ENCODE assay signal across 17 cellular contexts in genomic region chr14:78327426-78328210, GRCh38.
DNase-seq lines count a peak whose midpoint lies in the region; ATAC-seq and TF ChIP-seq lines count a peak whose summit lies in the region.
"Had no signal": no experiment of that assay in that cellular context is flagged by ENCODE, and none has a peak within 500 bp of the region (broad histone marks: within the 10 kb centered on the region; RNA-seq: fewer than 3 reads in every experiment).

No MANE protein-coding gene starts in this region.

- H3K79me2 ChIP-seq in neural progenitor cell (ENCODE audit: low read depth) = no peaks in the 10 kb centered on the region

- H4K20me1 ChIP-seq in neural progenitor cell (ENCODE audit: low read depth) = no peaks in the 10 kb centered on the region

- H3F3A ChIP-seq in neural progenitor cell (ENCODE audit: low read depth) = no peaks in the 10 kb centered on the region

- H2BK12ac ChIP-seq in neuronal stem cell (ENCODE audit: low read length) = no peak overlapping the region

- no peak for TF ChIP-seq CTCF in foreskin keratinocyte (conservative IDR thresholded peaks at IDR 0.05)
- no peak for TF ChIP-seq CTCF in neural progenitor cell (IDR thresholded peaks at IDR 0.05)
- TF ChIP-seq CTCF in HFFc6 (IDR thresholded peaks at IDR 0.05) = no peak

- H3K36me3 ChIP-seq in neural progenitor cell (no peaks in the 10 kb centered on the region), neuronal stem cell (replicated peaks in 1 of 2; ENCODE audit: control insufficient read depth in 2 of 2, insufficient read depth in 2 of 2, low read length in 2 of 2) (no peaks in the 10 kb centered on the region)

- WGBS in neuronal stem cell (ENCODE audit: extremely low coverage in 2 of 2, insufficient read length in 2 of 2, insufficient replicate concordance in 1 of 2), 2 donors = no CpG with 5 or more reads among the region's 7 CpGs

- no peaks in the 10 kb centered on the region for H3K4me1 Mint-ChIP-seq in neural progenitor cell
- H3K4me1 Mint-ChIP-seq in HFFc6 (ENCODE audit: low read depth) = no peaks in the 10 kb centered on the region
- H3K4me1 Mint-ChIP-seq: T-cell had no signal

- H3K9me3 Mint-ChIP-seq in neural progenitor cell (no peaks in the 10 kb centered on the region), HFFc6 (peaks cover 44% of the 10 kb centered on the region)

- H3K4me1 ChIP-seq in foreskin keratinocyte (no peaks in the 10 kb centered on the region), neural progenitor cell (no peaks in the 10 kb centered on the region), neuronal stem cell (ENCODE audit: control insufficient read depth in 2 of 2, insufficient read depth in 1 of 2, low read depth in 1 of 2, low read length in 2 of 2) (no peaks in the 10 kb centered on the region)

- no peak overlapping the region for H3K27ac Mint-ChIP-seq in neural progenitor cell
- no peak overlapping the region for H3K27ac Mint-ChIP-seq in HFFc6
- H3K27ac Mint-ChIP-seq: T-cell had no signal

- no peaks in the 10 kb centered on the region for H3K36me3 Mint-ChIP-seq in neural progenitor cell
- H3K36me3 Mint-ChIP-seq in HFFc6 (ENCODE audit: low read depth) = no peaks in the 10 kb centered on the region
- H3K36me3 Mint-ChIP-seq: T-cell had no signal

- H4K8ac ChIP-seq in neuronal stem cell (ENCODE audit: low read depth, low read length) = no peak overlapping the region

- H2AK5ac ChIP-seq in neuronal stem cell (ENCODE audit: low read depth, low read length) = no peak overlapping the region

- H3K4me3 Mint-ChIP-seq in neural progenitor cell = no peak overlapping the region
- no peak overlapping the region for H3K4me3 Mint-ChIP-seq in HFFc6
- H3K4me3 Mint-ChIP-seq: T-cell had no signal

- H3K27ac ChIP-seq in foreskin keratinocyte = no peak overlapping the region
- no peak overlapping the region for H3K27ac ChIP-seq in neural progenitor cell
- H3K27ac ChIP-seq in neuronal stem cell (replicated peaks; ENCODE audit: low read length) = no peak overlapping the region
- H3K27ac ChIP-seq: SK-N-MC had no signal

- H3K9ac ChIP-seq in neural progenitor cell (no peak overlapping the region), neuronal stem cell (ENCODE audit: low read depth, low read length, poor library complexity) (no peak overlapping the region)

- no peak overlapping the region for H2BK15ac ChIP-seq in neuronal stem cell (ENCODE audit: low read length)

- H3K4ac ChIP-seq in neuronal stem cell (ENCODE audit: low read length) = no peak overlapping the region

- H3K27me3 Mint-ChIP-seq in neural progenitor cell (ENCODE audit: insufficient read depth, low read depth) (peaks cover 3% of the 10 kb centered on the region), HFFc6 (ENCODE audit: insufficient read depth) (no peaks in the 10 kb centered on the region; the same call in 1 of the 2 replicates)

- H2BK120ac ChIP-seq in neuronal stem cell (ENCODE audit: low read depth, low read length) = no peak overlapping the region

- H3K27me3 ChIP-seq in foreskin keratinocyte (no peaks in the 10 kb centered on the region), neural progenitor cell (no peaks in the 10 kb centered on the region), neuronal stem cell (ENCODE audit: control insufficient read depth in 3 of 3, insufficient read depth in 3 of 3, low read depth in 1 of 3, low read length in 3 of 3) (no peaks in the 10 kb centered on the region)

- peak; percentile 0 for DNase-seq in HS-27A (ENCODE audit: low read depth)
- peak; percentile 11 for DNase-seq in RKO (ENCODE audit: low spot score)
- DNase-seq in foreskin keratinocyte = peak; percentile 2 to 8
- no peak for DNase-seq in neural progenitor cell (ENCODE audit: low spot score)
- no peak for DNase-seq in neuronal stem cell (ENCODE audit: low spot score)
- DNase-seq in HFFc6 = no peak
- DNase-seq: COR-L47, DMS53, H7, KG1, NCI-H1048, NCI-H146, NCI-H446, T-cell had no signal

- H3K14ac ChIP-seq in neuronal stem cell (ENCODE audit: low read length) = no peak overlapping the region

- no peaks in the 10 kb centered on the region for H3K9me3 ChIP-seq in neural progenitor cell (ENCODE audit: low read depth)
- no peaks in the 10 kb centered on the region for H3K9me3 ChIP-seq in neuronal stem cell (replicated peaks in 1 of 2; ENCODE audit: control insufficient read depth in 2 of 2, insufficient read depth in 1 of 2, low read depth in 1 of 2, low read length in 2 of 2)

- no peak overlapping the region for H4K91ac ChIP-seq in neuronal stem cell (ENCODE audit: low read depth, low read length, poor library complexity)

- no peak overlapping the region for H2BK5ac ChIP-seq in neuronal stem cell (ENCODE audit: low read length)

- ATAC-seq in foreskin keratinocyte = no peak
- no peak for ATAC-seq in HG03159 (IDR thresholded peaks at IDR 0.05; ENCODE audit: unreplicated experiment)
- ATAC-seq: Right ventricle myocardium inferior, T-cell had no signal

- H3K18ac ChIP-seq in neuronal stem cell (ENCODE audit: low read length) = no peak overlapping the region

- H3K4me2 ChIP-seq in neural progenitor cell (no peak overlapping the region), neuronal stem cell (ENCODE audit: insufficient read depth, low read length, poor library complexity, severe bottlenecking) (no peak overlapping the region)

- H3K4me3 ChIP-seq in neural progenitor cell = no peak overlapping the region
- H3K4me3 ChIP-seq in neuronal stem cell (ENCODE audit: low read length in 2 of 2) = no peak overlapping the region
- H3K4me3 ChIP-seq: SK-N-MC had no signal

- peak overlapping the region; percentile 68 for H2AFZ ChIP-seq in neural progenitor cell (replicated peaks)
- H2AFZ ChIP-seq in neuronal stem cell (ENCODE audit: low read length) = no peak overlapping the region

- no peaks in the 10 kb centered on the region for H3K79me1 ChIP-seq in neuronal stem cell (ENCODE audit: low read depth, low read length)

- H3K23ac ChIP-seq in neuronal stem cell (ENCODE audit: low read depth, low read length, poor library complexity) = no peak overlapping the region

Comparison
In these comparisons a context has a peak if more than half of its experiments do, and no peak if none do; other contexts are left out.
1. DNase-seq: peak in HS-27A (single experiment), RKO (single experiment) and foreskin keratinocyte (2 of 2); none in neural progenitor cell (single experiment), neuronal stem cell (single experiment) and HFFc6 (single experiment).